Comparison of ENCODE assay signal across 18 cellular contexts in the genomic region with DNA sequence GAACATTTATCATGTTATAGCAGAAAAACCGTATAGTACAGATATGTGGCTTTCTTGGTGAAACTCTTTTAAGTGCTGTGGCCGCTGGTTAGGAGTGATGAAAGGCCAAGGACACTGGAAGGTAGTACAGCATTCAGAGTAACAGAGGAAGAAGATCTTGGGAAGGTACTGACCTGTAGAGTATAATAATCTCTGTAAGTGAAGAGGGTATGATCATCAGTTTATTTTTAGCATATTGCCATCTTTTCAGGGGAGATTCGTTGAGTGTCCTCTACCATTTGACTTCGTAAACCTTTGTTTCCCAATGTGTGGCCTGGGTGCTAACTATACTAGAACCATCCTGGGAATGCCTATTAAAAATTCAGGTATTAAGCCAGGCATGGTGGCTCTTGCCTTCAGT. TPM values are rescaled to one million over a fixed set of nuclear protein-coding genes. Genes with fewer than 3 reads are reported as not detected.
A peak's percentile ranks its signal among the peaks of the same experiment; 100 is the strongest.
DNase-seq lines count a peak whose midpoint lies in the region; ATAC-seq and TF ChIP-seq lines count a peak whose summit lies in the region.
"Had no signal": no experiment of that assay in that cellular context is flagged by ENCODE, and none has a peak within 500 bp of the region (broad histone marks: within the 10 kb centered on the region; RNA-seq: fewer than 3 reads in every experiment).

No MANE protein-coding gene starts in this region.

- in situ Hi-C loops in gastrocnemius medialis (cut with MboI; ENCODE audit: low sequenced_read_pairs in 4 of 4) = loop anchor here in 3 of 4 donors (25.0 kb wide), 1 partner anchor 140 kb away; no protein-coding TSS in a partner anchor

- 54 to 60% methylated on average over 4 of the region's 4 CpGs for WGBS in heart right ventricle, 2 donors
- 94% methylated on average over 4 of the region's 4 CpGs for WGBS in hepatocyte (ENCODE audit: low lambda C conversion rate, missing lambda C conversion rate)

- intact Hi-C loops in heart right ventricle (cut with DNase I) = no loop called here
- intact Hi-C loops in cardiac septum (cut with DNase I) = no loop called here
- intact Hi-C loops in left ventricle myocardium superior (cut with micrococcal nuclease) = no loop called here
- intact Hi-C loops in gastrocnemius medialis (cut with DNase I; ENCODE audit: low total_unique reads) = no loop called here

- no peak overlapping the region for H3K4me2 ChIP-seq in hepatocyte
- H3K4me2 ChIP-seq: BLaER1 had no signal

- peaks cover 0 to 55% (median 0%) of the 10 kb centered on the region in 9 donors for H3K36me3 ChIP-seq in heart right ventricle
- peaks cover 53% of the 10 kb centered on the region for H3K36me3 ChIP-seq in SK-N-MC (ENCODE audit: insufficient read depth, low read length)
- no peaks in the 10 kb centered on the region for H3K36me3 ChIP-seq in gastrocnemius medialis
- H3K36me3 ChIP-seq in hepatocyte (replicated peaks; ENCODE audit: insufficient read depth, low read depth) = no peaks in the 10 kb centered on the region

- no peak for DNase-seq in heart right ventricle
- no peak for DNase-seq in cardiac septum (ENCODE audit: low spot score)
- no peak for DNase-seq in SK-N-MC (ENCODE audit: low read depth, low spot score)
- no peak for DNase-seq in left ventricle myocardium superior
- no peak for DNase-seq in gastrocnemius medialis
- no peak for DNase-seq in hepatocyte (ENCODE audit: low spot score)
- no peak for DNase-seq in amniotic stem cell (lab: John Stamatoyannopoulos, UW)
- no peak for DNase-seq in GF-D8 (lab: John Stamatoyannopoulos, UW)
- DNase-seq: DMS79 treated with DMSO at 0.1 percent for 48 hours, KG1, NCI-H187, NCI-H2107, NCI-H2227 treated with DMSO at 0.1 percent for 48 hours, NCI-H510A treated with DMSO at 0.1 percent for 48 hours, NCI-H774, SIG-M5 had no signal

- H3K4me1 ChIP-seq in heart right ventricle = peaks cover 6 to 100% (median 96%) of the 10 kb centered on the region in 9 donors
- peaks cover 85 to 91% of the 10 kb centered on the region in 2 donors for H3K4me1 ChIP-seq in gastrocnemius medialis
- peaks cover 9% of the 10 kb centered on the region for H3K4me1 ChIP-seq in hepatocyte (ENCODE audit: insufficient read depth)

- H3K27me3 ChIP-seq in heart right ventricle (no peaks in the 10 kb centered on the region), gastrocnemius medialis (no peaks in the 10 kb centered on the region), hepatocyte (no peaks in the 10 kb centered on the region)
- H3K27me3 ChIP-seq: BLaER1 had no signal

- H3K9me3 ChIP-seq in heart right ventricle (no peaks in the 10 kb centered on the region), SK-N-MC (ENCODE audit: low read depth, low read length) (no peaks in the 10 kb centered on the region), gastrocnemius medialis (no peaks in the 10 kb centered on the region), hepatocyte (ENCODE audit: low read depth) (no peaks in the 10 kb centered on the region)
- H3K9me3 ChIP-seq: BLaER1 had no signal

- H2AFZ ChIP-seq in hepatocyte = no peak overlapping the region

- peaks cover 96% of the 10 kb centered on the region for H4K20me1 ChIP-seq in hepatocyte (ENCODE audit: insufficient read depth, poor library complexity, severe bottlenecking)

- peaks cover 100% of the 10 kb centered on the region for H3K79me2 ChIP-seq in hepatocyte

- TF ChIP-seq CTCF in heart right ventricle (IDR thresholded peaks at IDR 0.05) (no peak), gastrocnemius medialis (IDR thresholded peaks at IDR 0.05 in 4 of 5, conservative IDR thresholded peaks at IDR 0.05 in 1 of 5) (no peak), hepatocyte (IDR thresholded peaks at IDR 0.05; ENCODE audit: poor library complexity) (no peak)

- ATAC-seq in heart right ventricle (peak in 5 of 8 donors; percentile 28 to 40 (median 34)), left ventricle myocardium superior (peak; percentile 45), gastrocnemius medialis (peak; percentile 39 to 95)
- ATAC-seq: HepG2 had no signal

- H3K9me2 ChIP-seq in hepatocyte (replicated peaks; ENCODE audit: insufficient read depth) = no peaks in the 10 kb centered on the region

- H3K4me3 ChIP-seq in heart right ventricle (no peak overlapping the region), SK-N-MC (no peak overlapping the region), gastrocnemius medialis (no peak overlapping the region), hepatocyte (no peak overlapping the region)
- H3K4me3 ChIP-seq: BLaER1 had no signal

- no peak for TF ChIP-seq POLR2A in gastrocnemius medialis (IDR thresholded peaks at IDR 0.05)

- H3K9ac ChIP-seq in SK-N-MC (ENCODE audit: insufficient read length) = no peak overlapping the region
- H3K9ac ChIP-seq: BLaER1 had no signal

- H3K27ac ChIP-seq in heart right ventricle = no peak overlapping the region
- 0 out of 2 replicates have a peak overlapping the region, but pooled peaks have one; percentile 9 for H3K27ac ChIP-seq in SK-N-MC
- peak overlapping the region; percentile 16 to 47 (median 41) for H3K27ac ChIP-seq in gastrocnemius medialis
- H3K27ac ChIP-seq in hepatocyte = no peak overlapping the region
- H3K27ac ChIP-seq: BLaER1 had no signal

RNA-seq across cellular contexts. Expression of gene WAC, which starts 44.6 kb away (rescaled TPM):
- total RNA-seq in heart right ventricle (100 to 1,000 TPM in 2 of 10 donors, 10 to 100 TPM in 8; 83.8 to 134 (median 95.3) TPM), cardiac septum (98.9 TPM), left ventricle myocardium superior (120 TPM), gastrocnemius medialis (10 to 100 TPM; 55.7 to 83.4 (median 69.6) TPM), hepatocyte (86.3 and 94.6 TPM in 2 replicates)
- polyA plus RNA-seq in heart right ventricle (10 to 100 TPM; 17.4 to 33.2 TPM), hepatocyte (59.4 and 69.4 TPM in 2 replicates)

Comparison
In these comparisons a context has a peak if more than half of its experiments do, and no peak if none do; other contexts are left out.
1. H3K27ac ChIP-seq: peak in SK-N-MC (single experiment) and gastrocnemius medialis (4 of 4); none in heart right ventricle (0 of 10) and hepatocyte (single experiment).
2. Peak in every context shown above with its lines, with median percentiles within 50 percentile points of each other: ATAC-seq.